Comparison of ENCODE assay signal across 1 cellular context in genomic region chr2:232691117-232691516, GRCh38. TPM values are rescaled to one million over a fixed set of nuclear protein-coding genes. Genes with fewer than 3 reads are reported as not detected.
"Had no signal": no experiment of that assay in that cellular context is flagged by ENCODE, and none has a peak within 500 bp of the region (broad histone marks: within the 10 kb centered on the region; RNA-seq: fewer than 3 reads in every experiment).

No MANE protein-coding gene starts in this region.

RNA-seq across cellular contexts. Expression of gene EFHD1, which starts 57.7 kb away (rescaled TPM):
- total RNA-seq: pulmonary artery endothelial cell had no signal
